In the genomic region with DNA sequence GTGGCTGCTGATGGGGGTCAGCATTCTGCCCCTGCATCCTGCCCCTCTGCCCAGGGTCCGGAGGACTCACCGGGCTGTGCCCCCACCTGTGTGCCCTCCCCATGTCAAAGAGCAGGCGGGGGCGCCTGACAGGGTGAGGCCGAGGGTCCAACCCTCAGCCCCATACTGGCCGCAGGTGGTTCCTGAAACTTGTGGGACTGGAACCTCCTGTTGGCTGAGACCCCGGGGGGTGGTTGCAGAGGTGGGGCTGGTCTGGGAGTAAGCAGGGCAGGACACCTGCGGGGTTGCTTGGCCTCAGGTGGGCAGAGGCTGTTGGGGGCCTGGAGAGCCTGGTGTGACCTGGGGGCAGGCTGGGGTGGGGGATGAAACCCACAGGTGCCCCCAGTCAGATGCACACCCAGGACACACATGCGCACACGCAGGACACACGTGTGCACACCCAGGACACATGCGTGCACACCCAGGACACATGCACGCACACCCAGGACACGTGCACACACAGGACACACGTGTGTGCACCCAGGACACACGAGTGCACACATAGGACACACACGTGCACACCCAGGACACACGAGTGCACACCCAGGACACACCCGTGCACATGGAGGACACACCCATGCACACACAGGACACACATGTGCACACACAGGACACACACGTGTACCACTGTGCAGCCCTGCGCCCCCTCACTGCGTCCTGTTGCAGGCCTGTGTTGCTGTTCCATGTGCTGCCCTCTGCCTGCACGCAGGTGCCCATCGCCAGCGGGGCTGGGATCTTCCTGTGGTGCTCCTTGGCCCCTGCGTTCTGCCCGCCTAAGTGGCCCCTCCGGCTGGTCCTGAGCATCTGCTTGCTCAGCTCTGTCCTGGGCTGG, we compare ENCODE assay signal across 26 cellular contexts. TPM values are rescaled to one million over a fixed set of nuclear protein-coding genes. Genes with fewer than 3 reads are reported as not detected.
A peak's percentile ranks its signal among the peaks of the same experiment; 100 is the strongest.
DNase-seq lines count a peak whose midpoint lies in the region; ATAC-seq, FAIRE-seq and TF ChIP-seq lines count a peak whose summit lies in the region.
"Had no signal": no experiment of that assay in that cellular context is flagged by ENCODE, and none has a peak within 500 bp of the region (broad histone marks: within the 10 kb centered on the region; RNA-seq: fewer than 3 reads in every experiment).

No MANE protein-coding gene starts in this region.

- no peak overlapping the region for H3K14ac ChIP-seq in IMR-90 (replicated peaks; ENCODE audit: low read depth, low read length)
- H3K14ac ChIP-seq in H1 (ENCODE audit: insufficient read length) = no peak overlapping the region

- H3K18ac ChIP-seq in IMR-90 (ENCODE audit: low read depth, low read length) (no peak overlapping the region), H1 (ENCODE audit: extremely low read depth, low read length) (no peak overlapping the region)

- H3K27me3 ChIP-seq in DND-41 (ENCODE audit: insufficient read depth, low read length, poor library complexity) = no peaks in the 10 kb centered on the region
- H3K27me3 ChIP-seq in IMR-90 (ENCODE audit: control insufficient read depth, insufficient read depth, low read length) = peaks cover 46% of the 10 kb centered on the region; the same call in 1 of the 2 replicates
- H3K27me3 ChIP-seq in Panc1 (ENCODE audit: control insufficient read depth, insufficient read depth, low read length) = no peaks in the 10 kb centered on the region
- H3K27me3 ChIP-seq in H1 (replicated peaks in 1 of 4; ENCODE audit: control insufficient read depth in 3 of 4, extremely low read depth in 1 of 4, insufficient read depth in 3 of 4, low read length in 3 of 4) = no peaks in the 10 kb centered on the region; a peak in 1 of 7 replicates
- H3K27me3 ChIP-seq in Caco-2 (replicated peaks; ENCODE audit: control insufficient read depth, insufficient read depth, low read length) = peaks cover 2% of the 10 kb centered on the region

- H3K79me1 ChIP-seq in IMR-90 (ENCODE audit: low read depth in 1 of 2, low read length in 2 of 2) (no peaks in the 10 kb centered on the region), H1 (ENCODE audit: low read depth, low read length) (no peaks in the 10 kb centered on the region)

- H4K5ac ChIP-seq in IMR-90 (ENCODE audit: low read depth, low read length) = no peak overlapping the region
- no peak overlapping the region for H4K5ac ChIP-seq in H1 (ENCODE audit: insufficient read length, low read depth, low read length)

- ATAC-seq in DND-41 (ENCODE audit: insufficient read depth, low read depth) (no peak), IMR-90 (ENCODE audit: low read depth) (no peak), Panc1 (peak; percentile 14; the same call in 1 of the 2 replicates)
- ATAC-seq in naive thymus-derived CD8-positive, alpha-beta T cell = no peak

- CTCF ChIA-PET in IMR-90 (lab: Yijun Ruan, JAX) = no interaction called here
- CTCF ChIA-PET in Panc1 (lab: Charles Lee) = no interaction called here
- CTCF ChIA-PET in H1 (lab: Charles Lee; ENCODE audit: partially characterized antibody) = no interaction called here
- CTCF ChIA-PET in Caco-2 (lab: Charles Lee) = no interaction called here

- no peak overlapping the region for H2BK12ac ChIP-seq in H1 (ENCODE audit: low read depth, low read length)

- H3K9me3 Mint-ChIP-seq in Caco-2 (ENCODE audit: unreplicated experiment) = no peaks in the 10 kb centered on the region
- H3K9me3 Mint-ChIP-seq in naive thymus-derived CD8-positive, alpha-beta T cell = no peaks in the 10 kb centered on the region
- H3K9me3 Mint-ChIP-seq: CD4-positive, alpha-beta T cell; H9 had no signal

- POLR2A ChIA-PET in IMR-90 (lab: Charles Lee; ENCODE audit: unreplicated experiment) (no interaction called here), Panc1 (lab: Charles Lee) (no interaction called here), H1 (lab: Charles Lee; ENCODE audit: partially characterized antibody) (no interaction called here), Caco-2 (lab: Charles Lee) (no interaction called here)
- POLR2A ChIA-PET in naive thymus-derived CD8-positive, alpha-beta T cell (lab: Charles Lee) = no interaction called here

- no peak overlapping the region for H2AK5ac ChIP-seq in IMR-90 (ENCODE audit: low read depth, low read length)
- peak overlapping the region; percentile 77; the same call in 1 of the 2 replicates for H2AK5ac ChIP-seq in H1 (ENCODE audit: low read depth, low read length)

- H2BK15ac ChIP-seq in IMR-90 (ENCODE audit: low read depth, low read length) = no peak overlapping the region
- no peak overlapping the region for H2BK15ac ChIP-seq in H1 (ENCODE audit: low read length)

- peaks cover 5% of the 10 kb centered on the region; the same call in 1 of the 2 replicates for H4K20me1 ChIP-seq in DND-41 (ENCODE audit: insufficient read depth, low read length)
- no peaks in the 10 kb centered on the region for H4K20me1 ChIP-seq in IMR-90 (ENCODE audit: insufficient read depth, low read length)
- H4K20me1 ChIP-seq in H1 (replicated peaks in 1 of 2; ENCODE audit: control insufficient read depth in 1 of 2, insufficient read depth in 2 of 2, low read length in 2 of 2) = no peaks in the 10 kb centered on the region

- no TSS peak for BruUV-seq in IMR-90 (replicated peaks; lab: Mats Ljungman, UMichigan)
- BruUV-seq in Panc1 (replicated peaks; lab: Mats Ljungman, UMichigan) = no TSS peak
- no TSS peak for BruUV-seq in Caco-2 (replicated peaks; lab: Mats Ljungman, UMichigan)

- H3K4ac ChIP-seq in IMR-90 (ENCODE audit: low read depth, low read length) (no peak overlapping the region), H1 (replicated peaks; ENCODE audit: insufficient read length, low read depth, low read length) (peak overlapping the region; percentile 96)

- H3K9ac ChIP-seq in DND-41 (ENCODE audit: low read depth, low read length) (no peak overlapping the region), IMR-90 (ENCODE audit: low read depth, low read length) (no peak overlapping the region), H1 (replicated peaks in 1 of 4; ENCODE audit: extremely low read depth in 1 of 4, low read depth in 3 of 4, low read length in 3 of 4) (peak overlapping the region in 1 of 4 experiments; percentile 13; a peak in 1 of 7 replicates)
- H3K9ac ChIP-seq: BLaER1 treated with 17β-estradiol and CSF1 and Interleukin-3, amounts not matched to agents 10 nM and 100 nM had no signal

- no peak overlapping the region for H3K27ac ChIP-seq in DND-41 (ENCODE audit: low read length)
- H3K27ac ChIP-seq in IMR-90 (ENCODE audit: insufficient read depth, low read length) = no peak overlapping the region
- no peak overlapping the region for H3K27ac ChIP-seq in Panc1 (ENCODE audit: low read length)
- H3K27ac ChIP-seq in H1 (ENCODE audit: low read depth, low read length) = no peak overlapping the region
- H3K27ac ChIP-seq: BLaER1 treated with 17β-estradiol and CSF1 and Interleukin-3, amounts not matched to agents 10 nM and 100 nM had no signal

- no peaks in the 10 kb centered on the region for H3K36me3 ChIP-seq in DND-41 (ENCODE audit: insufficient read depth, low read length)
- no peaks in the 10 kb centered on the region for H3K36me3 ChIP-seq in IMR-90 (ENCODE audit: control insufficient read depth, insufficient read depth, low read length)
- no peaks in the 10 kb centered on the region for H3K36me3 ChIP-seq in Panc1 (ENCODE audit: control insufficient read depth, insufficient read depth, low read length)
- no peaks in the 10 kb centered on the region for H3K36me3 ChIP-seq in H1 (ENCODE audit: control insufficient read depth in 2 of 4, insufficient read depth in 4 of 4, low read length in 3 of 4)
- H3K36me3 ChIP-seq in Caco-2 (ENCODE audit: control insufficient read depth, insufficient read depth, low read length) = no peaks in the 10 kb centered on the region
- H3K36me3 ChIP-seq: BLaER1 treated with 17β-estradiol and CSF1 and Interleukin-3, amounts not matched to agents 10 nM and 100 nM had no signal

- H4K8ac ChIP-seq in IMR-90 (ENCODE audit: low read depth in 2 of 2, low read length in 2 of 2) (no peak overlapping the region), H1 (ENCODE audit: extremely low read depth, insufficient read depth, low read length) (peak overlapping the region; percentile 68; the same call in 1 of the 2 replicates)

- DNase-seq in DND-41 = no peak
- DNase-seq in IMR-90 = no peak
- no peak for DNase-seq in Panc1 (ENCODE audit: low read depth, low spot score)
- DNase-seq in H1 (ENCODE audit: low read depth in 1 of 2, low spot score in 2 of 2) = no peak
- no peak for DNase-seq in HCEC 1CT
- no peak for DNase-seq in Caco-2
- no peak for DNase-seq in naive thymus-derived CD8-positive, alpha-beta T cell
- DNase-seq in activated CD8-positive, alpha-beta memory T cell treated with anti-CD3 and anti-CD28 coated beads, Interleukin-2, amount 50 U/mL, for 48 hours = no peak
- DNase-seq: AML-193; CD4-positive, alpha-beta T cell; DMS53; H9; KBM-7; NCI-H1092; NCI-H1417 treated with DMSO at 0.1 percent for 48 hours; NCI-H187; NCI-H2081 treated with DMSO at 0.1 percent for 48 hours; NCI-H2171 treated with DMSO at 0.1 percent for 48 hours; NCI-H345; NCI-H82; NK-92 treated with Interleukin-12 subunit alpha and Interleukin-12 subunit beta, amount 100 ng/mL, for 24 hours; SHP77 treated with DMSO at 0.1 percent for 48 hours; T-helper 1 cell had no signal

- no peaks in the 10 kb centered on the region for H3K4me1 Mint-ChIP-seq in Caco-2 (ENCODE audit: low read depth, unreplicated experiment)
- H3K4me1 Mint-ChIP-seq in naive thymus-derived CD8-positive, alpha-beta T cell = peaks cover 9 to 22% (median 16%) of the 10 kb centered on the region in 4 donors

- H3K4me3 ChIP-seq in DND-41 (ENCODE audit: low read depth in 1 of 2, low read length in 2 of 2) = no peak overlapping the region
- H3K4me3 ChIP-seq in IMR-90 (ENCODE audit: insufficient read depth, low read depth, low read length) = no peak overlapping the region
- no peak overlapping the region for H3K4me3 ChIP-seq in Panc1 (ENCODE audit: low read depth in 2 of 2, low read length in 2 of 2)
- H3K4me3 ChIP-seq in H1 (ENCODE audit: extremely low read depth in 1 of 4, insufficient read depth in 2 of 4, low read depth in 3 of 4, low read length in 4 of 4) = no peak overlapping the region
- H3K4me3 ChIP-seq in Caco-2 (ENCODE audit: low read depth, low read length) = no peak overlapping the region
- H3K4me3 ChIP-seq: BLaER1 treated with 17β-estradiol and CSF1 and Interleukin-3, amounts not matched to agents 10 nM and 100 nM had no signal

- no peak overlapping the region for H4K91ac ChIP-seq in IMR-90 (ENCODE audit: insufficient read depth, low read depth, low read length)
- no peak overlapping the region for H4K91ac ChIP-seq in H1 (replicated peaks; ENCODE audit: insufficient read length, low read length)

- no peaks in the 10 kb centered on the region for H3K9me1 ChIP-seq in IMR-90 (ENCODE audit: insufficient read depth, low read length)

- H3K23ac ChIP-seq in IMR-90 (ENCODE audit: low read depth, low read length) = no peak overlapping the region
- H3K23ac ChIP-seq in H1 (ENCODE audit: insufficient read length) = no peak overlapping the region

- H2BK120ac ChIP-seq in IMR-90 (ENCODE audit: low read depth, low read length) (no peak overlapping the region), H1 (replicated peaks; ENCODE audit: low read depth, low read length) (no peak overlapping the region)

- H2AFZ ChIP-seq in DND-41 (ENCODE audit: low read depth, low read length) (no peak overlapping the region), IMR-90 (replicated peaks; ENCODE audit: low read length, poor library complexity) (peak overlapping the region; percentile 21), H1 (ENCODE audit: low read length) (no peak overlapping the region)

- H3K27ac Mint-ChIP-seq in Caco-2 (ENCODE audit: unreplicated experiment) = no peak overlapping the region
- H3K27ac Mint-ChIP-seq in naive thymus-derived CD8-positive, alpha-beta T cell = no peak overlapping the region
- H3K27ac Mint-ChIP-seq: CD4-positive, alpha-beta T cell; H9 had no signal

- no peaks in the 10 kb centered on the region for H3K36me3 Mint-ChIP-seq in Caco-2 (ENCODE audit: insufficient read depth, unreplicated experiment)
- no peaks in the 10 kb centered on the region for H3K36me3 Mint-ChIP-seq in naive thymus-derived CD8-positive, alpha-beta T cell

- H2BK20ac ChIP-seq in IMR-90 (ENCODE audit: low read depth, low read length) (no peak overlapping the region), H1 (ENCODE audit: low read length) (no peak overlapping the region)

- intact Hi-C loops in IMR-90 (cut with micrococcal nuclease) (no loop called here), Panc1 (cut with micrococcal nuclease; ENCODE audit: unreplicated experiment) (no loop called here), Caco-2 (cut with micrococcal nuclease; ENCODE audit: unreplicated experiment) (no loop called here)

- H3K4me3 Mint-ChIP-seq in Caco-2 (ENCODE audit: unreplicated experiment) = no peak overlapping the region
- H3K4me3 Mint-ChIP-seq in naive thymus-derived CD8-positive, alpha-beta T cell = no peak overlapping the region
- H3K4me3 Mint-ChIP-seq: CD4-positive, alpha-beta T cell; H9 had no signal

- TF ChIP-seq CTCF in DND-41 (IDR thresholded peaks at IDR 0.05; ENCODE audit: borderline replicate concordance, extremely low read depth, low read length, poor library complexity, severe bottlenecking) = peak; percentile 16
- no peak for TF ChIP-seq CTCF in IMR-90 (conservative IDR thresholded peaks at IDR 0.05; ENCODE audit: low read depth, low read length)
- TF ChIP-seq CTCF in Panc1 (IDR thresholded peaks at IDR 0.05) = no peak
- no peak for TF ChIP-seq CTCF in H1 (IDR thresholded peaks at IDR 0.05; ENCODE audit: control extremely low read depth in 1 of 3, insufficient read depth in 1 of 3, low read depth in 1 of 3, low read length in 3 of 3)
- TF ChIP-seq CTCF in Caco-2 (IDR thresholded peaks at IDR 0.05; ENCODE audit: insufficient read depth in 1 of 2, low read depth in 1 of 2, low read length in 1 of 2, severe bottlenecking in 1 of 2, unreplicated experiment in 1 of 2) = no peak

- no peak for TF ChIP-seq EP300 in H1 (IDR thresholded peaks at IDR 0.05; ENCODE audit: borderline replicate concordance in 1 of 2, low read depth in 2 of 2, low read length in 2 of 2)

- dilution Hi-C loops in IMR-90 (cut with HindIII; ENCODE audit: low sequenced_read_pairs, unreplicated experiment) = no loop called here

- H3K79me2 ChIP-seq in DND-41 (ENCODE audit: insufficient read depth, low read length) = no peaks in the 10 kb centered on the region
- H3K79me2 ChIP-seq in H1 (ENCODE audit: control insufficient read depth in 1 of 2, insufficient read depth in 2 of 2, low read length in 2 of 2) = no peaks in the 10 kb centered on the region

- H3K4me1 ChIP-seq in DND-41 (ENCODE audit: insufficient read depth, low read length) (no peaks in the 10 kb centered on the region), IMR-90 (ENCODE audit: control insufficient read depth, insufficient read depth, low read length) (no peaks in the 10 kb centered on the region), Panc1 (ENCODE audit: control insufficient read depth, insufficient read depth, low read length) (no peaks in the 10 kb centered on the region), H1 (replicated peaks in 1 of 4; ENCODE audit: control insufficient read depth in 3 of 4, insufficient read depth in 4 of 4, low read length in 3 of 4) (0 out of 7 replicates have a peak, but pooled peaks cover 0 to 2% (median 0%) of the 10 kb centered on the region in 4 experiments), Caco-2 (no peaks in the 10 kb centered on the region)
- H3K4me1 ChIP-seq: BLaER1 treated with 17β-estradiol and CSF1 and Interleukin-3, amounts not matched to agents 10 nM and 100 nM had no signal

- FAIRE-seq in H1 (lab: Jason Lieb, UNC) = no peak
- FAIRE-seq: A204.1, G401.6 had no signal

- H2AK9ac ChIP-seq in IMR-90 (replicated peaks; ENCODE audit: low read depth, low read length, poor library complexity) = peak overlapping the region; percentile 61

- TF ChIP-seq RAD21 in IMR-90 (IDR thresholded peaks at IDR 0.05; ENCODE audit: low read length) (no peak), H1 (IDR thresholded peaks at IDR 0.05 in 1 of 2, conservative IDR thresholded peaks at IDR 0.05 in 1 of 2; ENCODE audit: low read depth in 2 of 2, low read length in 2 of 2) (no peak)

- H2BK5ac ChIP-seq in IMR-90 (ENCODE audit: low read depth, low read length, poor library complexity, severe bottlenecking) (no peak overlapping the region), H1 (ENCODE audit: low read depth, low read length) (peak overlapping the region; percentile 18; the same call in 1 of the 2 replicates)

- in situ Hi-C loops in IMR-90 (cut with MboI; ENCODE audit: low sequenced_read_pairs) = no loop called here
- in situ Hi-C loops in Panc1 (cut with HindIII; ENCODE audit: low pct_unique_long_range_greater_than_20kb, low sequenced_read_pairs) = no loop called here

- 73% methylated on average over 22 of the region's 28 CpGs; no CpG with 5 or more reads in 1 of the 2 experiments for WGBS in IMR-90 (ENCODE audit: extremely low coverage in 2 of 2, insufficient read length in 1 of 2), 2 experiments
- 86% methylated on average over 28 of the region's 28 CpGs; no CpG with 5 or more reads in 1 of the 2 experiments for WGBS in H1 (ENCODE audit: extremely low coverage in 1 of 2, insufficient coverage in 1 of 2, insufficient read length in 1 of 2, insufficient replicate concordance in 2 of 2, low coverage in 1 of 2, low lambda C conversion rate in 2 of 2, missing lambda C conversion rate in 1 of 2), 2 experiments

- peaks cover 13% of the 10 kb centered on the region for H3K27me3 Mint-ChIP-seq in Caco-2 (ENCODE audit: insufficient read depth, unreplicated experiment)
- peaks cover 0 to 4% (median 0%) of the 10 kb centered on the region in 5 donors for H3K27me3 Mint-ChIP-seq in naive thymus-derived CD8-positive, alpha-beta T cell
- H3K27me3 Mint-ChIP-seq: CD4-positive, alpha-beta T cell had no signal

- no peaks in the 10 kb centered on the region for H3K9me3 ChIP-seq in DND-41 (ENCODE audit: insufficient read depth, low read length, severe bottlenecking)
- no peaks in the 10 kb centered on the region for H3K9me3 ChIP-seq in IMR-90 (ENCODE audit: control insufficient read depth, insufficient read depth, low read length)
- H3K9me3 ChIP-seq in Panc1 (ENCODE audit: control insufficient read depth, insufficient read depth, low read depth, low read length) = no peaks in the 10 kb centered on the region
- H3K9me3 ChIP-seq in H1 (ENCODE audit: insufficient read depth in 2 of 2, low read depth in 1 of 2, low read length in 1 of 2) = no peaks in the 10 kb centered on the region
- H3K9me3 ChIP-seq in Caco-2 = no peaks in the 10 kb centered on the region
- H3K9me3 ChIP-seq: BLaER1 treated with 17β-estradiol and CSF1 and Interleukin-3, amounts not matched to agents 10 nM and 100 nM had no signal

- no peak overlapping the region for H3K4me2 ChIP-seq in DND-41 (ENCODE audit: insufficient read depth, low read length)
- no peak overlapping the region for H3K4me2 ChIP-seq in IMR-90 (ENCODE audit: low read depth, low read length)
- no peak overlapping the region for H3K4me2 ChIP-seq in H1 (ENCODE audit: insufficient read depth in 1 of 2, low read depth in 2 of 2, low read length in 2 of 2)
- H3K4me2 ChIP-seq: BLaER1 treated with 17β-estradiol and CSF1 and Interleukin-3, amounts not matched to agents 10 nM and 100 nM had no signal

- no peak overlapping the region for H3K56ac ChIP-seq in IMR-90 (ENCODE audit: extremely low read depth, insufficient read depth, low read length)
- H3K56ac ChIP-seq in H1 (replicated peaks; ENCODE audit: insufficient read length, low read depth, low read length) = no peak overlapping the region

- TF ChIP-seq POLR2A in IMR-90 (IDR thresholded peaks at IDR 0.05; ENCODE audit: low read depth, low read length) (no peak), H1 (IDR thresholded peaks at IDR 0.05; ENCODE audit: control extremely low read depth in 1 of 2, low read depth in 2 of 2, low read length in 2 of 2) (no peak)

- H3K23me2 ChIP-seq in H1 (ENCODE audit: low read depth, low read length) = no peaks in the 10 kb centered on the region

RNA-seq across cellular contexts. Expression of gene SOX8, which starts 31.4 kb away (rescaled TPM):
- total RNA-seq in IMR-90 (2012; rRNA removed) (under 0.01 TPM in 2 replicates), Panc1 (2021; ENCODE audit: unreplicated experiment) (1.8 TPM), Caco-2 (2022) (0.86 and 1.2 TPM in 2 replicates)
- polyA plus RNA-seq in IMR-90 (2012; rRNA removed) (0.26 and 0.27 TPM in 2 replicates), H1 (2011; rRNA removed) (2.2 and 4.5 TPM in 2 replicates)
- polyA plus RNA-seq in IMR-90 (2012; cell fraction: cytosol; rRNA removed) = 0.15 and 0.22 TPM in 2 replicates
- 1.9 and 2.9 TPM in 2 replicates for polyA plus RNA-seq in IMR-90 (2012; cell fraction: nucleus; rRNA removed; ENCODE audit: low replicate concordance)
- 4.5 TPM for polyA plus RNA-seq in Panc1 (2012; ENCODE audit: insufficient read length)
- total RNA-seq in H1 (2021; fragmentation: NEBNext Ultra II Directional; extraction: Animal tissue kit (Norgen Biotek cat#: 25700)) = 5.7 and 6.4 TPM in 2 replicates
- 3.4 TPM for polyA plus RNA-seq in H1 (2011; cell fraction: cytosol; rRNA removed)
- polyA plus RNA-seq in H1 (2011; cell fraction: nucleus; rRNA removed) = 6.4 TPM
- 2.6 to 3.6 TPM (median 3.4 TPM) in 4 replicates for polyA plus RNA-seq in H1 (2012, experiment 1 of 2)
- polyA plus RNA-seq in H1 (2012, experiment 2 of 2) = 3.8 TPM
- polyA plus RNA-seq in H1 (2013, experiment 1 of 2) = 4.4 TPM
- 4.6 TPM for polyA plus RNA-seq in H1 (2013, experiment 2 of 2)
- polyA minus RNA-seq in H1 (2011; rRNA and poly(A)+ RNA removed) = 0.51 and 1.2 TPM in 2 replicates
- polyA minus RNA-seq in H1 (2011; cell fraction: cytosol; rRNA and poly(A)+ RNA removed) = 1.8 TPM
- 3.5 TPM for polyA minus RNA-seq in H1 (2011; cell fraction: nucleus; rRNA and poly(A)+ RNA removed)
- total RNA-seq in naive thymus-derived CD8-positive, alpha-beta T cell = 1 to 10 TPM; 3.0 to 4.3 TPM
- 1 to 10 TPM; 1.3 to 5.1 (median 1.3) TPM for polyA plus RNA-seq in naive thymus-derived CD8-positive, alpha-beta T cell

RNA-seq across cellular contexts. Expression of gene LMF1, which starts 42.2 kb away (rescaled TPM):
- total RNA-seq in IMR-90 (2012; rRNA removed) (6.7 and 13.1 TPM in 2 replicates), Panc1 (2021; ENCODE audit: unreplicated experiment) (24.3 TPM), Caco-2 (2022) (8.8 and 12.3 TPM in 2 replicates)
- polyA plus RNA-seq in IMR-90 (2012; rRNA removed) (7.7 and 11.0 TPM in 2 replicates), H1 (2011; rRNA removed) (9.0 and 9.1 TPM in 2 replicates)
- 11.9 and 15.1 TPM in 2 replicates for polyA plus RNA-seq in IMR-90 (2012; cell fraction: cytosol; rRNA removed)
- 17.8 and 49.9 TPM in 2 replicates for polyA plus RNA-seq in IMR-90 (2012; cell fraction: nucleus; rRNA removed; ENCODE audit: low replicate concordance)
- 47.8 TPM for polyA plus RNA-seq in Panc1 (2012; ENCODE audit: insufficient read length)
- 3.5 and 5.1 TPM in 2 replicates for total RNA-seq in H1 (2021; fragmentation: NEBNext Ultra II Directional; extraction: Animal tissue kit (Norgen Biotek cat#: 25700))
- 3.9 TPM for polyA plus RNA-seq in H1 (2011; cell fraction: cytosol; rRNA removed)
- polyA plus RNA-seq in H1 (2011; cell fraction: nucleus; rRNA removed) = 13.2 TPM
- 3.0 to 6.8 TPM (median 5.8 TPM) in 4 replicates for polyA plus RNA-seq in H1 (2012, experiment 1 of 2)
- polyA plus RNA-seq in H1 (2012, experiment 2 of 2) = 4.3 TPM
- 4.6 TPM for polyA plus RNA-seq in H1 (2013, experiment 1 of 2)
- 4.0 TPM for polyA plus RNA-seq in H1 (2013, experiment 2 of 2)
- 9.2 and 12.6 TPM in 2 replicates for polyA minus RNA-seq in H1 (2011; rRNA and poly(A)+ RNA removed)
- polyA minus RNA-seq in H1 (2011; cell fraction: cytosol; rRNA and poly(A)+ RNA removed) = 2.3 TPM
- 11.4 TPM for polyA minus RNA-seq in H1 (2011; cell fraction: nucleus; rRNA and poly(A)+ RNA removed)
- total RNA-seq in naive thymus-derived CD8-positive, alpha-beta T cell = 10 to 100 TPM; 40.7 to 45.1 TPM
- polyA plus RNA-seq in naive thymus-derived CD8-positive, alpha-beta T cell = 10 to 100 TPM; 12.2 to 13.6 (median 12.9) TPM

RNA-seq across cellular contexts. Expression of gene SSTR5, which starts 59.6 kb away (rescaled TPM):
- total RNA-seq in IMR-90 (2012; rRNA removed) (not detected in 2 replicates), Panc1 (2021; ENCODE audit: unreplicated experiment) (2.8 TPM), Caco-2 (2022) (0.23 and 0.30 TPM in 2 replicates)
- polyA plus RNA-seq in IMR-90 (2012; rRNA removed) (not detected in 2 replicates), H1 (2011; rRNA removed) (0.60 and 0.61 TPM in 2 replicates)
- not detected in 2 replicates for polyA plus RNA-seq in IMR-90 (2012; cell fraction: cytosol; rRNA removed)
- polyA plus RNA-seq in IMR-90 (2012; cell fraction: nucleus; rRNA removed; ENCODE audit: low replicate concordance) = not detected in 2 replicates
- 12.8 TPM for polyA plus RNA-seq in Panc1 (2012; ENCODE audit: insufficient read length)
- 0.31 and 0.56 TPM in 2 replicates for total RNA-seq in H1 (2021; fragmentation: NEBNext Ultra II Directional; extraction: Animal tissue kit (Norgen Biotek cat#: 25700))
- polyA plus RNA-seq in H1 (2011; cell fraction: cytosol; rRNA removed) = 0.69 TPM
- polyA plus RNA-seq in H1 (2011; cell fraction: nucleus; rRNA removed) = 1.4 TPM
- polyA plus RNA-seq in H1 (2012, experiment 1 of 2) = 0.27 to 0.40 TPM (median 0.28 TPM) in 3 of 4 replicates, not detected in the other
- polyA plus RNA-seq in H1 (2012, experiment 2 of 2) = 0.42 TPM
- 0.45 TPM for polyA plus RNA-seq in H1 (2013, experiment 1 of 2)
- polyA plus RNA-seq in H1 (2013, experiment 2 of 2) = 0.53 TPM
- 0.13 TPM in 1 of 2 replicates, not detected in the other for polyA minus RNA-seq in H1 (2011; rRNA and poly(A)+ RNA removed)
- polyA minus RNA-seq in H1 (2011; cell fraction: cytosol; rRNA and poly(A)+ RNA removed) = not detected
- polyA minus RNA-seq in H1 (2011; cell fraction: nucleus; rRNA and poly(A)+ RNA removed) = 0.80 TPM
- not detected for total RNA-seq in naive thymus-derived CD8-positive, alpha-beta T cell
- polyA plus RNA-seq in naive thymus-derived CD8-positive, alpha-beta T cell = not detected
- total RNA-seq: CD4-positive, alpha-beta T cell had no signal
